Comparison of ENCODE assay signal across 8 cellular contexts in the genomic region with DNA sequence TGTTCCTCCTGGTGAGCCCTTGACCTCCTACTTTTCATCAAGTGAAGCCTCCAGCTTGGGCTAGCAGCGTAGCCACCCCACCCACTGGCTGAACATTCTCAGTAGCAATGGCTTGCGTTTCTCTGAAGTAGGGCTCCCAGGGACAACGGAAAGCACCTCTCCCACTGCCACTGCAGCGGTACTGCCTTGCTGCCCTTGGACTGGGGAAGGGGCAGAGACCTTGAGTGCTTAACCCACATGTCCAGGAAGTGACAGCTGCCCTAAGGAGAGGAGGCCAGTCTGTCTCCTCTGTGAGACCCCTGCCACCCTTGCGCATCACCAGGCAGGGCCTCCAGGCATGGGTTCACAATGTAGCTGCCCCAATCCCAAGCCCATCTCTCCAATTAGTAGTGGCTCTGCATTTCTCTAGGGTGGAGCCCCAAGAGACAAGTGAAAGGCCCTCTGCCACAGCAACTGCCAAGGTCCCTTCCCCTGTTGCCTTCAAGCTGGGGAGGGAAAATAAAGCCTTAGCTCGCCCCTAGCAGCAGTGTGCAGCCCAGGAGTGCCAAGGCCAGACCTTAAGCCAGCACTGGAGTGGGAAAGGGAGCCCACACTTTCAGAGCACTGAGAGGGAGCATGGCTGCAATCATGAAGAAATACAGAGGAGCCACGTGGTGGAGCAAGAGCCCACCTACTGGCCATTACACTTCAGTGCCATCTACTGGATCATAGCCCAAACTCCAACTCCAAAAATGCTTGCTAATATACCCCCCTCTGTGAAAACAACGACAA.
DNase-seq lines count a peak whose midpoint lies in the region; ATAC-seq and TF ChIP-seq lines count a peak whose summit lies in the region.

No MANE protein-coding gene starts in this region.

- no peaks in the 10 kb centered on the region for H3K36me3 ChIP-seq in Karpas-422 (ENCODE audit: insufficient read depth, low read length)
- H3K36me3 ChIP-seq in WERI-Rb-1, result no peaks in the 10 kb centered on the region
- H3K36me3 ChIP-seq in Peyer's patch, result no peaks in the 10 kb centered on the region

- H3K4me3 ChIP-seq in AG10803 (ENCODE audit: low read length) (no peak overlapping the region), Karpas-422 (ENCODE audit: low read length) (no peak overlapping the region), WERI-Rb-1 (ENCODE audit: low read depth, low read length) (no peak overlapping the region), Peyer's patch (no peak overlapping the region)

- no peak overlapping the region for H3K4me2 ChIP-seq in Karpas-422 (ENCODE audit: low read depth, low read length, poor library complexity, severe bottlenecking)

- H3K79me2 ChIP-seq in Karpas-422 (ENCODE audit: low read length), result no peaks in the 10 kb centered on the region

- peak; percentile 76 for ATAC-seq in GM19397 (IDR thresholded peaks at IDR 0.05; ENCODE audit: unreplicated experiment)
- ATAC-seq in GM21576 (IDR thresholded peaks at IDR 0.05; ENCODE audit: unreplicated experiment), result no peak

- no peaks in the 10 kb centered on the region for H3K4me1 ChIP-seq in Karpas-422 (ENCODE audit: low read length)
- H3K4me1 ChIP-seq in Peyer's patch, result no peaks in the 10 kb centered on the region

- no peaks in the 10 kb centered on the region for H3K27me3 Mint-ChIP-seq in neural crest cell (ENCODE audit: low read depth)

- H3K27me3 ChIP-seq in Karpas-422 (ENCODE audit: low read length) (no peaks in the 10 kb centered on the region), WERI-Rb-1 (ENCODE audit: insufficient read depth, low read depth, severe bottlenecking) (no peaks in the 10 kb centered on the region), Peyer's patch (no peaks in the 10 kb centered on the region)

- DNase-seq in AG10803 (ENCODE audit: low read depth), result peak; percentile 22
- DNase-seq in Karpas-422, result peak; percentile 66
- peak; percentile 9 for DNase-seq in WERI-Rb-1
- DNase-seq in neural crest cell (ENCODE audit: low read depth, low spot score), result no peak
- DNase-seq in Peyer's patch, result no peak
- no peak for DNase-seq in NCI-H187 (lab: John Stamatoyannopoulos, UW)

- H3K9me3 Mint-ChIP-seq in neural crest cell, result peaks cover 5% of the 10 kb centered on the region

- TF ChIP-seq CTCF in AG10803 (conservative IDR thresholded peaks at IDR 0.05; ENCODE audit: low read length) (peak; percentile 54), WERI-Rb-1 (IDR thresholded peaks at IDR 0.05; ENCODE audit: low read depth, low read length) (peak; percentile 68), neural crest cell (conservative IDR thresholded peaks at IDR 0.05) (peak; percentile 66), Peyer's patch (IDR thresholded peaks at IDR 0.05) (peak in 1 of 6 experiments; percentile 17)

- H3K27ac ChIP-seq in Karpas-422 (ENCODE audit: low read length) (no peak overlapping the region), WERI-Rb-1 (no peak overlapping the region), Peyer's patch (no peak overlapping the region)

- H2AFZ ChIP-seq in Karpas-422 (ENCODE audit: low read length), result no peak overlapping the region

- no peak for TF ChIP-seq POLR2A in Peyer's patch (IDR thresholded peaks at IDR 0.05)

- H3K36me3 Mint-ChIP-seq in neural crest cell (ENCODE audit: low read depth), result peaks cover 5% of the 10 kb centered on the region

- no peaks in the 10 kb centered on the region for H4K20me1 ChIP-seq in Karpas-422 (ENCODE audit: insufficient read depth, low read depth, low read length)

- H3K9ac ChIP-seq in Karpas-422 (ENCODE audit: low read length), result no peak overlapping the region

- H3K27ac Mint-ChIP-seq in neural crest cell (ENCODE audit: unreplicated experiment), result peak overlapping the region; percentile 60

- H3K9me3 ChIP-seq in Karpas-422 (ENCODE audit: low read length) (no peaks in the 10 kb centered on the region), WERI-Rb-1 (ENCODE audit: severe bottlenecking) (no peaks in the 10 kb centered on the region), Peyer's patch (peaks cover 0 to 2% (median 0%) of the 10 kb centered on the region in 4 donors)

- H3K9me2 ChIP-seq in Karpas-422 (replicated peaks; ENCODE audit: insufficient read depth, low read length), result no peaks in the 10 kb centered on the region

- H3K4me3 Mint-ChIP-seq in neural crest cell, result no peak overlapping the region

- peaks cover 4% of the 10 kb centered on the region for H3K4me1 Mint-ChIP-seq in neural crest cell

Comparison
In these comparisons a context has a peak if more than half of its experiments do, and no peak if none do; other contexts are left out.
1. DNase-seq: peak in AG10803 (single experiment), Karpas-422 (single experiment) and WERI-Rb-1 (single experiment); none in neural crest cell (single experiment), Peyer's patch (0 of 3) and NCI-H187 (0 of 2).